ENCODE assay signal across 31 cellular contexts in genomic region chr18:33987206-33987605, GRCh38.
"Had no signal": no experiment of that assay in that cellular context is flagged by ENCODE, and none has a peak within 500 bp of the region (broad histone marks: within the 10 kb centered on the region; RNA-seq: fewer than 3 reads in every experiment).

No MANE protein-coding gene starts in this region.

- H3K27me3 ChIP-seq: adrenal gland, ascending aorta, esophagus muscularis mucosa, foreskin keratinocyte, gastrocnemius medialis, heart left ventricle had no signal

- H3K4me1 ChIP-seq: adrenal gland, ascending aorta, esophagus muscularis mucosa, foreskin keratinocyte, gastrocnemius medialis, heart left ventricle had no signal

- H3K4me3 ChIP-seq: adrenal gland, ascending aorta, esophagus muscularis mucosa, gastrocnemius medialis, heart left ventricle had no signal

- H3K9me3 ChIP-seq: adrenal gland, ascending aorta, esophagus muscularis mucosa, gastrocnemius medialis, heart left ventricle had no signal

- H3K27ac ChIP-seq: adrenal gland, ascending aorta, esophagus muscularis mucosa, foreskin keratinocyte, gastrocnemius medialis, heart left ventricle had no signal

- H3K27ac Mint-ChIP-seq: activated CD4-positive, alpha-beta memory T cell treated with anti-CD3 and anti-CD28 coated beads, Interleukin-2, amount 10 ng/mL, durations not matched to agents 7 days and 5 days; activated CD4-positive, alpha-beta T cell treated with anti-CD3 and anti-CD28 coated beads, Interleukin-2, amount 10 ng/mL, durations not matched to agents 7 days and 5 days; activated naive CD8-positive, alpha-beta T cell; activated naive CD8-positive, alpha-beta T cell treated with anti-CD3 and anti-CD28 coated beads, Interleukin-2, amount 50 U/mL, for 24 hours; activated T-helper 17 cell treated with anti-CD3 and anti-CD28 coated beads, Interleukin-2, amount 50 U/mL, for 72 hours; effector memory CD8-positive, alpha-beta T cell had no signal

- H3K27me3 Mint-ChIP-seq: activated CD4-positive, alpha-beta memory T cell treated with anti-CD3 and anti-CD28 coated beads, Interleukin-2, amount 10 ng/mL, durations not matched to agents 7 days and 5 days; activated CD4-positive, alpha-beta T cell treated with anti-CD3 and anti-CD28 coated beads, Interleukin-2, amount 10 ng/mL, durations not matched to agents 7 days and 5 days; activated naive CD8-positive, alpha-beta T cell; activated naive CD8-positive, alpha-beta T cell treated with anti-CD3 and anti-CD28 coated beads, Interleukin-2, amount 50 U/mL, for 24 hours; activated T-helper 17 cell treated with anti-CD3 and anti-CD28 coated beads, Interleukin-2, amount 50 U/mL, for 72 hours; effector memory CD8-positive, alpha-beta T cell had no signal

- H3K36me3 ChIP-seq: adrenal gland, ascending aorta, esophagus muscularis mucosa, gastrocnemius medialis, heart left ventricle had no signal

- H3K4me1 Mint-ChIP-seq: activated CD4-positive, alpha-beta memory T cell treated with anti-CD3 and anti-CD28 coated beads, Interleukin-2, amount 10 ng/mL, durations not matched to agents 7 days and 5 days; activated CD4-positive, alpha-beta T cell treated with anti-CD3 and anti-CD28 coated beads, Interleukin-2, amount 10 ng/mL, durations not matched to agents 7 days and 5 days; activated naive CD8-positive, alpha-beta T cell treated with anti-CD3 and anti-CD28 coated beads, Interleukin-2, amount 50 U/mL, for 24 hours; activated T-helper 17 cell treated with anti-CD3 and anti-CD28 coated beads, Interleukin-2, amount 50 U/mL, for 72 hours had no signal

- H3K36me3 Mint-ChIP-seq: activated naive CD8-positive, alpha-beta T cell had no signal

- H3K4me3 Mint-ChIP-seq: activated CD4-positive, alpha-beta memory T cell treated with anti-CD3 and anti-CD28 coated beads, Interleukin-2, amount 10 ng/mL, durations not matched to agents 7 days and 5 days; activated CD4-positive, alpha-beta T cell treated with anti-CD3 and anti-CD28 coated beads, Interleukin-2, amount 10 ng/mL, durations not matched to agents 7 days and 5 days; activated naive CD8-positive, alpha-beta T cell; activated naive CD8-positive, alpha-beta T cell treated with anti-CD3 and anti-CD28 coated beads, Interleukin-2, amount 50 U/mL, for 24 hours; activated T-cell treated with anti-CD3 and anti-CD28 coated beads, Interleukin-2, amount 50 U/mL, for 4 hours; activated T-helper 17 cell treated with anti-CD3 and anti-CD28 coated beads, Interleukin-2, amount 50 U/mL, for 72 hours; effector memory CD8-positive, alpha-beta T cell had no signal

- DNase-seq: activated CD4-positive, alpha-beta memory T cell treated with anti-CD3 and anti-CD28 coated beads, Interleukin-2, amount 10 ng/mL, durations not matched to agents 7 days and 5 days; activated CD4-positive, alpha-beta T cell treated with anti-CD3 and anti-CD28 coated beads for 4 hours; activated CD4-positive, alpha-beta T cell treated with anti-CD3 and anti-CD28 coated beads, Interleukin-2, amount 10 ng/mL, durations not matched to agents 7 days and 5 days; activated CD4-positive, alpha-beta T cell treated with anti-CD3 and anti-CD28 coated beads, Interleukin-2, amount 50 U/mL, for 4 hours; activated CD4-positive, CD25-positive, alpha-beta regulatory T cell; activated CD4-positive, CD25-positive, alpha-beta regulatory T cell treated with anti-CD3 and anti-CD28 coated beads, Interleukin-2, amount 50 U/mL, for 72 hours; activated CD8-positive, alpha-beta memory T cell treated with anti-CD3 and anti-CD28 coated beads, Interleukin-2, amount 50 U/mL, for 48 hours; activated effector memory CD4-positive, alpha-beta T cell treated with Interleukin-2 at 50 U/mL for 16 hours; activated gamma-delta T cell treated with Interleukin-2 at 50 U/mL for 16 hours; activated naive CD4-positive, alpha-beta T cell treated with anti-CD3 and anti-CD28 coated beads, Interleukin-2, amount 50 U/mL, for 16 hours; activated naive CD4-positive, alpha-beta T cell treated with Interleukin-2 at 50 U/mL for 16 hours; activated naive CD8-positive, alpha-beta T cell treated with anti-CD3 and anti-CD28 coated beads, Interleukin-2, amount 50 U/mL, for 24 hours; activated T-cell treated with anti-CD3 and anti-CD28 coated beads for 4 hours; activated T-cell treated with anti-CD3 and anti-CD28 coated beads, Interleukin-2, amount 50 U/mL, for 4 hours; adrenal gland; amygdala; caudate nucleus; cortex of kidney; dermis blood vessel endothelial cell; effector CD4-positive, alpha-beta T cell; effector memory CD8-positive, alpha-beta T cell; erythroblast; foreskin keratinocyte; gastrocnemius medialis; glutamatergic neuron; heart left ventricle; T-helper 2 cell had no signal
